Comparison of ENCODE assay signal across 8 cellular contexts in the genomic region with DNA sequence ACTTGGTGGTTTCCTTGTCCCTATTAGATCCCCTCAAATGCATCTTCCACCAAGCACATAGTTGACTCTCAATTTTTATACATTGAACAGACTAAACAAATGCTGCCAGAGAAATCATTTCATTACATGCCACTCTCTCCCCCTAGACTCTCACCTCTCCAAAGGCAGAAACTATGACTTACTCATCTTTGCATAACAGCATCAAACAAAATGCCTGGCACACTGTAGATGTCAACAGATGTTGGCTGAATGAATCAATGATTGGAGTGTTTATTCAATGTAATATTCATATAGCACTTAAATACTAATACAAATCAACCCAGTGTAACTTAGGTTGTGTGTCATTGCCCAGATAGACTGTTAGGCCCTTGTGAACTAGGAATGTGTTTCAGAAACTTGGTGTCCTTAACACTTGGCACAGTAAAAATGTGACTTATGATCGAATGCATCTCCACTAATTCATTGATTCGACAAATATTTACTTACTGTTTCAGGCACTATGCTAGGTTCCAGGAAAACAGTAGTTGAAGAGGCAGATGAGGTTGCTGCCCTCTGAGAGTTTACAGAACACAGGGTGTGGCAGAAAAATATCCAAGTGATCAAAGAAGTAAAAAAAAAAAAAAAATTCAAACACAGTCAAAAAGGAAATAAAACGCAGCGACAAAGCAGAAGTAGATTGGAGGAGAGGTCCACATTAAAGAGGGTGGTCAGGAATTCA.
"Had no signal": no experiment of that assay in that cellular context is flagged by ENCODE, and none has a peak within 500 bp of the region (broad histone marks: within the 10 kb centered on the region; RNA-seq: fewer than 3 reads in every experiment).

No MANE protein-coding gene starts in this region.

- H3K9ac ChIP-seq: KMS-11 had no signal

- H3K27ac ChIP-seq: KMS-11 had no signal

- H3K4me2 ChIP-seq: GM23338, KMS-11 had no signal

- H3K4me3 ChIP-seq: GM23338 had no signal

- H2AFZ ChIP-seq: GM23338 had no signal

- ATAC-seq: GM23338 had no signal

- FAIRE-seq: H1, H54, HTR-8/SVneo had no signal

- DNase-seq: H9, HCEC 1CT, KBM-7 had no signal
